In the genomic region with DNA sequence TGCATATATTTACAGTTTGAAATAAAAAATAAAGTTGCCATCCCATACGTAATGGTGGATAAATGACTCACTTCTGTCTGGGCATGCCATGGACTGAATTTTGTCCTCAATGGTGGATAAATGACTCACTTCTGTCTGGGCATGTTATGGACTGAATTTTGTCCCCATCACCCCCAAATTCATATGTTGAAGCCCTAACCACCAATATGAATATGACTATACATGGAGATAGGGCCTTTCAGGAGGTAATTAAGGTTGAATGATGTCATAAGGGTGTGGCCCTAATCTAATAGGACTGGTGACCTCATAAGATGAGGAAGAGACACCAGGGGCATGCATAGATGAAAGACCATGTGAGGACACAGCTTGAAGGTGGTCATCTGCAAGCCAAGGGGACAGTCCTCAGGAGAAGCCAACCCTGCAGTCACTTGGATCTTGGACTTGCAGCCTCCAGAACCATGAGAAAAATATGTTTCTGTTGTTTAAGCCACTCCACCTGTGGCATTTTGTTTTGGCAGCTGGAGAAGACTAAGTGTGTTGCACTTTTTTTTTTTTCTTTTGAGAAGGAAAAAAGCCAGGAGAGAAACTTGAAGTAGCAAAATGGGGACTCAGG, we compare ENCODE assay signal across 3 cellular contexts.
A peak's percentile ranks its signal among the peaks of the same experiment; 100 is the strongest.
TF ChIP-seq lines count a peak whose summit lies in the region.

No MANE protein-coding gene starts in this region.

TF ChIP-seq in HEK293, 187 proteins besides CTCF, POLR2A, EP300 and RAD21:
- TF ChIP-seq ZFP37 (tag by site-specific recombination; IDR thresholded peaks at IDR 0.05) (0 out of 2 replicates have a peak, but pooled peaks have one; percentile 26), ZBTB1 (tag by site-specific recombination; IDR thresholded peaks at IDR 0.05) (no peak), ZBTB21 (tag by site-specific recombination; IDR thresholded peaks at IDR 0.05) (peak; percentile 86), ZNF548 (tag by site-specific recombination; IDR thresholded peaks at IDR 0.05) (peak; percentile 59; the same call in 1 of the 2 replicates), SCRT2 (tag by site-specific recombination; IDR thresholded peaks at IDR 0.05) (peak; percentile 80), ZNF629 (tag by site-specific recombination; IDR thresholded peaks at IDR 0.05) (peak; percentile 89), KLF1 (tag by site-specific recombination; IDR thresholded peaks at IDR 0.05) (peak; percentile 46; the same call in 1 of the 2 replicates), ZNF335 (tag by site-specific recombination; conservative IDR thresholded peaks at IDR 0.05) (0 out of 2 replicates have a peak, but pooled peaks have one; percentile 19), REPIN1 (tag by site-specific recombination; IDR thresholded peaks at IDR 0.05; ENCODE audit: low read depth) (no peak)
- TF ChIP-seq, protein P1, sequence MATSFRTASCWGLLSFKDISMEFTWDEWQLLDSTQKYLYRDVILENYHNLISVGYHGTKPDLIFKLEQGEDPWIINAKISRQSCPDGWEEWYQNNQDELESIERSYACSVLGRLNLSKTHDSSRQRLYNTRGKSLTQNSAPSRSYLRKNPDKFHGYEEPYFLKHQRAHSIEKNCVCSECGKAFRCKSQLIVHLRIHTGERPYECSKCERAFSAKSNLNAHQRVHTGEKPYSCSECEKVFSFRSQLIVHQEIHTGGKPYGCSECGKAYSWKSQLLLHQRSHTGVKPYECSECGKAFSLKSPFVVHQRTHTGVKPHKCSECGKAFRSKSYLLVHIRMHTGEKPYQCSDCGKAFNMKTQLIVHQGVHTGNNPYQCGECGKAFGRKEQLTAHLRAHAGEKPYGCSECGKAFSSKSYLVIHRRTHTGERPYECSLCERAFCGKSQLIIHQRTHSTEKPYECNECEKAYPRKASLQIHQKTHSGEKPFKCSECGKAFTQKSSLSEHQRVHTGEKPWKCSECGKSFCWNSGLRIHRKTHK (tag by site-specific recombination; IDR thresholded peaks at IDR 0.05) = no peak
- TF ChIP-seq, protein P2, sequence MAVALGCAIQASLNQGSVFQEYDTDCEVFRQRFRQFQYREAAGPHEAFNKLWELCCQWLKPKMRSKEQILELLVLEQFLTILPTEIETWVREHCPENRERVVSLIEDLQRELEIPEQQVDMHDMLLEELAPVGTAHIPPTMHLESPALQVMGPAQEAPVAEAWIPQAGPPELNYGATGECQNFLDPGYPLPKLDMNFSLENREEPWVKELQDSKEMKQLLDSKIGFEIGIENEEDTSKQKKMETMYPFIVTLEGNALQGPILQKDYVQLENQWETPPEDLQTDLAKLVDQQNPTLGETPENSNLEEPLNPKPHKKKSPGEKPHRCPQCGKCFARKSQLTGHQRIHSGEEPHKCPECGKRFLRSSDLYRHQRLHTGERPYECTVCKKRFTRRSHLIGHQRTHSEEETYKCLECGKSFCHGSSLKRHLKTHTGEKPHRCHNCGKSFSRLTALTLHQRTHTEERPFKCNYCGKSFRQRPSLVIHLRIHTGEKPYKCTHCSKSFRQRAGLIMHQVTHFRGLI (tag by site-specific recombination; IDR thresholded peaks at IDR 0.05) = no peak
- TF ChIP-seq, protein P3, sequence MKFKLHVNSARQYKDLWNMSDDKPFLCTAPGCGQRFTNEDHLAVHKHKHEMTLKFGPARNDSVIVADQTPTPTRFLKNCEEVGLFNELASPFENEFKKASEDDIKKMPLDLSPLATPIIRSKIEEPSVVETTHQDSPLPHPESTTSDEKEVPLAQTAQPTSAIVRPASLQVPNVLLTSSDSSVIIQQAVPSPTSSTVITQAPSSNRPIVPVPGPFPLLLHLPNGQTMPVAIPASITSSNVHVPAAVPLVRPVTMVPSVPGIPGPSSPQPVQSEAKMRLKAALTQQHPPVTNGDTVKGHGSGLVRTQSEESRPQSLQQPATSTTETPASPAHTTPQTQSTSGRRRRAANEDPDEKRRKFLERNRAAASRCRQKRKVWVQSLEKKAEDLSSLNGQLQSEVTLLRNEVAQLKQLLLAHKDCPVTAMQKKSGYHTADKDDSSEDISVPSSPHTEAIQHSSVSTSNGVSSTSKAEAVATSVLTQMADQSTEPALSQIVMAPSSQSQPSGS (tag by site-specific recombination; IDR thresholded peaks at IDR 0.05; ENCODE audit: low read depth) = peak; percentile 84
- TF ChIP-seq, protein P4, sequence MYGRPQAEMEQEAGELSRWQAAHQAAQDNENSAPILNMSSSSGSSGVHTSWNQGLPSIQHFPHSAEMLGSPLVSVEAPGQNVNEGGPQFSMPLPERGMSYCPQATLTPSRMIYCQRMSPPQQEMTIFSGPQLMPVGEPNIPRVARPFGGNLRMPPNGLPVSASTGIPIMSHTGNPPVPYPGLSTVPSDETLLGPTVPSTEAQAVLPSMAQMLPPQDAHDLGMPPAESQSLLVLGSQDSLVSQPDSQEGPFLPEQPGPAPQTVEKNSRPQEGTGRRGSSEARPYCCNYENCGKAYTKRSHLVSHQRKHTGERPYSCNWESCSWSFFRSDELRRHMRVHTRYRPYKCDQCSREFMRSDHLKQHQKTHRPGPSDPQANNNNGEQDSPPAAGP (tag by site-specific recombination; IDR thresholded peaks at IDR 0.05) = peak; percentile 69

TF ChIP-seq in IMR-90, 13 proteins besides CTCF, POLR2A, EP300 and RAD21:
- TF ChIP-seq, protein P5, sequence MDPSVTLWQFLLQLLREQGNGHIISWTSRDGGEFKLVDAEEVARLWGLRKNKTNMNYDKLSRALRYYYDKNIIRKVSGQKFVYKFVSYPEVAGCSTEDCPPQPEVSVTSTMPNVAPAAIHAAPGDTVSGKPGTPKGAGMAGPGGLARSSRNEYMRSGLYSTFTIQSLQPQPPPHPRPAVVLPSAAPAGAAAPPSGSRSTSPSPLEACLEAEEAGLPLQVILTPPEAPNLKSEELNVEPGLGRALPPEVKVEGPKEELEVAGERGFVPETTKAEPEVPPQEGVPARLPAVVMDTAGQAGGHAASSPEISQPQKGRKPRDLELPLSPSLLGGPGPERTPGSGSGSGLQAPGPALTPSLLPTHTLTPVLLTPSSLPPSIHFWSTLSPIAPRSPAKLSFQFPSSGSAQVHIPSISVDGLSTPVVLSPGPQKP (IDR thresholded peaks at IDR 0.05; ENCODE audit: borderline replicate concordance, low read depth, low read length) = no peak
- no peak for TF ChIP-seq FOS (IDR thresholded peaks at IDR 0.05; ENCODE audit: low read depth, low read length)
- TF ChIP-seq RFX5 (IDR thresholded peaks at IDR 0.05; ENCODE audit: low read depth, low read length) = no peak
- TF ChIP-seq MAZ (IDR thresholded peaks at IDR 0.05; ENCODE audit: borderline replicate concordance, low read depth, low read length) = no peak
- TF ChIP-seq MXI1 (IDR thresholded peaks at IDR 0.05; ENCODE audit: borderline replicate concordance, low read depth, low read length) = no peak
- TF ChIP-seq CEBPB (IDR thresholded peaks at IDR 0.05; ENCODE audit: low read depth, low read length) = no peak
TF ChIP-seq in IMR-90: peak in this region for 0.

TF ChIP-seq in K562, 482 proteins besides CTCF, POLR2A, EP300 and RAD21:
- no peak for TF ChIP-seq ZNF551 (CRISPR knock-in tag; IDR thresholded peaks at IDR 0.05)
- 0 out of 2 replicates have a peak, but pooled peaks have one; percentile 32 for TF ChIP-seq CREM (IDR thresholded peaks at IDR 0.05; ENCODE audit: low read depth)
- no peak for TF ChIP-seq SIN3B (IDR thresholded peaks at IDR 0.05; ENCODE audit: low read depth)
- TF ChIP-seq SIN3A (IDR thresholded peaks at IDR 0.05; ENCODE audit: borderline replicate concordance in 2 of 2, control insufficient read depth in 1 of 2, low read depth in 2 of 2, low read length in 2 of 2) = no peak
- TF ChIP-seq, protein P6, sequence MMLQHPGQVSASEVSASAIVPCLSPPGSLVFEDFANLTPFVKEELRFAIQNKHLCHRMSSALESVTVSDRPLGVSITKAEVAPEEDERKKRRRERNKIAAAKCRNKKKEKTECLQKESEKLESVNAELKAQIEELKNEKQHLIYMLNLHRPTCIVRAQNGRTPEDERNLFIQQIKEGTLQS (IDR thresholded peaks at IDR 0.05) = peak; percentile 25; the same call in 1 of the 2 replicates
- TF ChIP-seq, protein P6 (CRISPR knock-in tag; conservative IDR thresholded peaks at IDR 0.05) = no peak
- TF ChIP-seq GTF2E2 (tag; IDR thresholded peaks at IDR 0.05) = no peak
- TF ChIP-seq HDAC6 (IDR thresholded peaks at IDR 0.05; ENCODE audit: low read depth, low read length) = no peak
- no peak for TF ChIP-seq NUFIP1 (IDR thresholded peaks at IDR 0.05; ENCODE audit: partially characterized antibody)
- TF ChIP-seq, protein P7, sequence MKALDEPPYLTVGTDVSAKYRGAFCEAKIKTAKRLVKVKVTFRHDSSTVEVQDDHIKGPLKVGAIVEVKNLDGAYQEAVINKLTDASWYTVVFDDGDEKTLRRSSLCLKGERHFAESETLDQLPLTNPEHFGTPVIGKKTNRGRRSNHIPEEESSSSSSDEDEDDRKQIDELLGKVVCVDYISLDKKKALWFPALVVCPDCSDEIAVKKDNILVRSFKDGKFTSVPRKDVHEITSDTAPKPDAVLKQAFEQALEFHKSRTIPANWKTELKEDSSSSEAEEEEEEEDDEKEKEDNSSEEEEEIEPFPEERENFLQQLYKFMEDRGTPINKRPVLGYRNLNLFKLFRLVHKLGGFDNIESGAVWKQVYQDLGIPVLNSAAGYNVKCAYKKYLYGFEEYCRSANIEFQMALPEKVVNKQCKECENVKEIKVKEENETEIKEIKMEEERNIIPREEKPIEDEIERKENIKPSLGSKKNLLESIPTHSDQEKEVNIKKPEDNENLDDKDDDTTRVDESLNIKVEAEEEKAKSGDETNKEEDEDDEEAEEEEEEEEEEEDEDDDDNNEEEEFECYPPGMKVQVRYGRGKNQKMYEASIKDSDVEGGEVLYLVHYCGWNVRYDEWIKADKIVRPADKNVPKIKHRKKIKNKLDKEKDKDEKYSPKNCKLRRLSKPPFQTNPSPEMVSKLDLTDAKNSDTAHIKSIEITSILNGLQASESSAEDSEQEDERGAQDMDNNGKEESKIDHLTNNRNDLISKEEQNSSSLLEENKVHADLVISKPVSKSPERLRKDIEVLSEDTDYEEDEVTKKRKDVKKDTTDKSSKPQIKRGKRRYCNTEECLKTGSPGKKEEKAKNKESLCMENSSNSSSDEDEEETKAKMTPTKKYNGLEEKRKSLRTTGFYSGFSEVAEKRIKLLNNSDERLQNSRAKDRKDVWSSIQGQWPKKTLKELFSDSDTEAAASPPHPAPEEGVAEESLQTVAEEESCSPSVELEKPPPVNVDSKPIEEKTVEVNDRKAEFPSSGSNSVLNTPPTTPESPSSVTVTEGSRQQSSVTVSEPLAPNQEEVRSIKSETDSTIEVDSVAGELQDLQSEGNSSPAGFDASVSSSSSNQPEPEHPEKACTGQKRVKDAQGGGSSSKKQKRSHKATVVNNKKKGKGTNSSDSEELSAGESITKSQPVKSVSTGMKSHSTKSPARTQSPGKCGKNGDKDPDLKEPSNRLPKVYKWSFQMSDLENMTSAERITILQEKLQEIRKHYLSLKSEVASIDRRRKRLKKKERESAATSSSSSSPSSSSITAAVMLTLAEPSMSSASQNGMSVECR (CRISPR knock-in tag; IDR thresholded peaks at IDR 0.05) = no peak
- TF ChIP-seq CREB1 (IDR thresholded peaks at IDR 0.05) = 0 out of 2 replicates have a peak, but pooled peaks have one; percentile 12
- TF ChIP-seq CREB1 (CRISPR knock-in tag; IDR thresholded peaks at IDR 0.05) = no peak
- TF ChIP-seq, protein P8, sequence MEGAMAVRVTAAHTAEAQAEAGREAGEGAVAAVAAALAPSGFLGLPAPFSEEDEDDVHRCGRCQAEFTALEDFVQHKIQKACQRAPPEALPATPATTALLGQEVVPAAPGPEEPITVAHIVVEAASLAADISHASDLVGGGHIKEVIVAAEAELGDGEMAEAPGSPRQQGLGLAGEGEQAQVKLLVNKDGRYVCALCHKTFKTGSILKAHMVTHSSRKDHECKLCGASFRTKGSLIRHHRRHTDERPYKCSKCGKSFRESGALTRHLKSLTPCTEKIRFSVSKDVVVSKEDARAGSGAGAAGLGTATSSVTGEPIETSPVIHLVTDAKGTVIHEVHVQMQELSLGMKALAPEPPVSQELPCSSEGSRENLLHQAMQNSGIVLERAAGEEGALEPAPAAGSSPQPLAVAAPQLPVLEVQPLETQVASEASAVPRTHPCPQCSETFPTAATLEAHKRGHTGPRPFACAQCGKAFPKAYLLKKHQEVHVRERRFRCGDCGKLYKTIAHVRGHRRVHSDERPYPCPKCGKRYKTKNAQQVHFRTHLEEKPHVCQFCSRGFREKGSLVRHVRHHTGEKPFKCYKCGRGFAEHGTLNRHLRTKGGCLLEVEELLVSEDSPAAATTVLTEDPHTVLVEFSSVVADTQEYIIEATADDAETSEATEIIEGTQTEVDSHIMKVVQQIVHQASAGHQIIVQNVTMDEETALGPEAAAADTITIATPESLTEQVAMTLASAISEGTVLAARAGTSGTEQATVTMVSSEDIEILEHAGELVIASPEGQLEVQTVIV (CRISPR knock-in tag; IDR thresholded peaks at IDR 0.05; ENCODE audit: borderline replicate concordance) = no peak
- no peak for TF ChIP-seq PYGO2 (tag; IDR thresholded peaks at IDR 0.05)
- TF ChIP-seq, protein P9, sequence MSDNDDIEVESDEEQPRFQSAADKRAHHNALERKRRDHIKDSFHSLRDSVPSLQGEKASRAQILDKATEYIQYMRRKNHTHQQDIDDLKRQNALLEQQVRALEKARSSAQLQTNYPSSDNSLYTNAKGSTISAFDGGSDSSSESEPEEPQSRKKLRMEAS (CRISPR knock-in tag; IDR thresholded peaks at IDR 0.05) = no peak
